Comparison of ENCODE assay signal across 14 cellular contexts in the genomic region with DNA sequence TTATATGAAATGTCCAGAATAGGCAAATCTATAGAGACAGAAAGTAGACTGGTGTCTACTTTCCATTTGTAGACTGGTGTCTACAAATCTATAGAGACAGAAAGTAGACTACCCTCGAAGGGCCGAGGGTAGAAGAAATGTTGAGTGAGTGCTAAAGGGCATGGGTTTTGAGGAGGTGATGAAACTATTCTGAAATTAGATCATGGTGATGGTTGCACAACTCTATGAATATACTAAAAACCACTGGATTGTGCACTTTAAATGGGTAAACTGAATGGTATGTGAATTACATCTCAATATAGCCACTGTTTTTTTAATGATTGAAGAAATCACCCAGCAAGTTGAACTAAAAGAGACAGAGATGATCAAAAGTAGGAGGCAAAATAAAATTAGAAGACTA. TPM values are rescaled to one million over a fixed set of nuclear protein-coding genes. Genes with fewer than 3 reads are reported as not detected.
DNase-seq lines count a peak whose midpoint lies in the region; ATAC-seq and TF ChIP-seq lines count a peak whose summit lies in the region.
"Had no signal": no experiment of that assay in that cellular context is flagged by ENCODE, and none has a peak within 500 bp of the region (broad histone marks: within the 10 kb centered on the region; RNA-seq: fewer than 3 reads in every experiment).

No MANE protein-coding gene starts in this region.

- H3K4me3 ChIP-seq in fibroblast of pulmonary artery (replicated peaks; ENCODE audit: low read depth, low read length): no peak overlapping the region
- H3K4me3 ChIP-seq in WERI-Rb-1 (ENCODE audit: low read depth, low read length): no peak overlapping the region
- H3K4me3 ChIP-seq in OCI-LY7 (ENCODE audit: low read depth, low read length, poor library complexity, severe bottlenecking): no peak overlapping the region
- no peak overlapping the region for H3K4me3 ChIP-seq in H7 (ENCODE audit: insufficient read depth, low read depth, low read length)
- H3K4me3 ChIP-seq: BLaER1 treated with 17β-estradiol and CSF1 and Interleukin-3, amounts not matched to agents 10 nM and 100 nM; Peyer's patch; thoracic aorta had no signal

- H3K27me3 Mint-ChIP-seq in natural killer cell treated with Interleukin-12 subunit alpha and Interleukin-12 subunit beta and Interleukin-15 and Interleukin-18, amount 100 ng/mL, for 72 hours: no peaks in the 10 kb centered on the region
- H3K27me3 Mint-ChIP-seq in natural killer cell (ENCODE audit: low read depth in 2 of 2): no peaks in the 10 kb centered on the region

- POLR2A ChIA-PET in OCI-LY7 (lab: Charles Lee): no interaction called here

- H2AFZ ChIP-seq in OCI-LY7 (ENCODE audit: low read length): no peak overlapping the region

- BruUV-seq in OCI-LY7 (replicated peaks; lab: Mats Ljungman, UMichigan): no TSS peak

- H3K27ac ChIP-seq in WERI-Rb-1 (no peak overlapping the region), OCI-LY7 (ENCODE audit: low read depth, low read length, poor library complexity, severe bottlenecking) (no peak overlapping the region)
- H3K27ac ChIP-seq: Peyer's patch, thoracic aorta had no signal

- H3K9me3 Mint-ChIP-seq in natural killer cell treated with Interleukin-12 subunit alpha and Interleukin-12 subunit beta and Interleukin-15 and Interleukin-18, amount 100 ng/mL, for 72 hours: no peaks in the 10 kb centered on the region
- no peaks in the 10 kb centered on the region for H3K9me3 Mint-ChIP-seq in natural killer cell

- H3K4me2 ChIP-seq in OCI-LY7 (ENCODE audit: low read length): no peak overlapping the region

- peaks cover 7 to 12% of the 10 kb centered on the region in 2 donors for H3K4me1 Mint-ChIP-seq in natural killer cell treated with Interleukin-12 subunit alpha and Interleukin-12 subunit beta and Interleukin-15 and Interleukin-18, amount 100 ng/mL, for 72 hours (ENCODE audit: low read depth in 2 of 2)
- H3K4me1 Mint-ChIP-seq in natural killer cell: no peaks in the 10 kb centered on the region

- H3K9me3 ChIP-seq in WERI-Rb-1 (ENCODE audit: severe bottlenecking) (no peaks in the 10 kb centered on the region), OCI-LY7 (ENCODE audit: low read length) (no peaks in the 10 kb centered on the region)
- H3K9me3 ChIP-seq: BLaER1 treated with 17β-estradiol and CSF1 and Interleukin-3, amounts not matched to agents 10 nM and 100 nM; Peyer's patch; thoracic aorta had no signal

- peaks cover 10% of the 10 kb centered on the region for H3K36me3 Mint-ChIP-seq in natural killer cell treated with Interleukin-12 subunit alpha and Interleukin-12 subunit beta and Interleukin-15 and Interleukin-18, amount 100 ng/mL, for 72 hours
- no peaks in the 10 kb centered on the region for H3K36me3 Mint-ChIP-seq in natural killer cell

- no peaks in the 10 kb centered on the region for H4K20me1 ChIP-seq in OCI-LY7 (ENCODE audit: insufficient read depth, low read length)
- H4K20me1 ChIP-seq: BLaER1 treated with 17β-estradiol and CSF1 and Interleukin-3, amounts not matched to agents 10 nM and 100 nM had no signal

- intact Hi-C loops in natural killer cell (cut with micrococcal nuclease) (no loop called here), OCI-LY7 (cut with micrococcal nuclease; ENCODE audit: unreplicated experiment) (no loop called here)

- in situ Hi-C loops in G401 (cut with HindIII; ENCODE audit: low sequenced_read_pairs): no loop called here

- peak overlapping the region; percentile 35 for H3K4me3 Mint-ChIP-seq in natural killer cell treated with Interleukin-12 subunit alpha and Interleukin-12 subunit beta and Interleukin-15 and Interleukin-18, amount 100 ng/mL, for 72 hours
- H3K4me3 Mint-ChIP-seq in natural killer cell: no peak overlapping the region

- CTCF ChIA-PET in OCI-LY7 (lab: Charles Lee; ENCODE audit: unreplicated experiment): no interaction called here

- no peaks in the 10 kb centered on the region for H3K9me2 ChIP-seq in OCI-LY7 (ENCODE audit: insufficient read depth, low read length)

- ATAC-seq in natural killer cell treated with Interleukin-12 subunit alpha and Interleukin-12 subunit beta and Interleukin-15 and Interleukin-18, amount 100 ng/mL, for 72 hours: peak in 1 of 2 donors; percentile 55
- no peak for ATAC-seq in natural killer cell

- no peaks in the 10 kb centered on the region for H3K79me2 ChIP-seq in OCI-LY7 (ENCODE audit: insufficient read depth, low read depth, low read length)

- H3K4me1 ChIP-seq in OCI-LY7 (ENCODE audit: insufficient read depth, low read length, poor library complexity, severe bottlenecking): no peaks in the 10 kb centered on the region
- H3K4me1 ChIP-seq: Peyer's patch had no signal

- H3K27me3 ChIP-seq in WERI-Rb-1 (ENCODE audit: insufficient read depth, low read depth, severe bottlenecking) (no peaks in the 10 kb centered on the region), H7 (ENCODE audit: control insufficient read depth, insufficient read depth, low read length) (no peaks in the 10 kb centered on the region)
- H3K27me3 ChIP-seq: BLaER1 treated with 17β-estradiol and CSF1 and Interleukin-3, amounts not matched to agents 10 nM and 100 nM; Peyer's patch had no signal

- peak overlapping the region; percentile 27 to 57 for H3K27ac Mint-ChIP-seq in natural killer cell treated with Interleukin-12 subunit alpha and Interleukin-12 subunit beta and Interleukin-15 and Interleukin-18, amount 100 ng/mL, for 72 hours
- H3K27ac Mint-ChIP-seq in natural killer cell: no peak overlapping the region

- H3K36me3 ChIP-seq in WERI-Rb-1 (peaks cover 70% of the 10 kb centered on the region), OCI-LY7 (ENCODE audit: insufficient read depth, low read length) (peaks cover 92% of the 10 kb centered on the region), H7 (replicated peaks; ENCODE audit: control insufficient read depth, insufficient read depth, low read length) (peaks cover 13% of the 10 kb centered on the region)

- DNase-seq in natural killer cell treated with Interleukin-12 subunit alpha and Interleukin-12 subunit beta and Interleukin-15 and Interleukin-18, amount 100 ng/mL, for 72 hours (ENCODE audit: low spot score): no peak
- DNase-seq in natural killer cell (no peak), SIG-M5 treated with dmso at 0.1 percent for 504 hours (lab: John Stamatoyannopoulos, UW; ENCODE audit: unreplicated experiment) (peak; percentile 73), fibroblast of pulmonary artery (ENCODE audit: low read depth) (peak; percentile 85), WERI-Rb-1 (no peak), OCI-LY7 (ENCODE audit: low spot score) (no peak), H7 (no peak), G401 (ENCODE audit: low spot score) (no peak)
- DNase-seq: cerebellar nuclear complex, GDM1, NCI-H2081, Peyer's patch had no signal

- no peak for TF ChIP-seq CTCF in natural killer cell (IDR thresholded peaks at IDR 0.05)
- no peak for TF ChIP-seq CTCF in fibroblast of pulmonary artery (IDR thresholded peaks at IDR 0.05; ENCODE audit: low read length, missing control alignments)
- no peak for TF ChIP-seq CTCF in WERI-Rb-1 (IDR thresholded peaks at IDR 0.05; ENCODE audit: low read depth, low read length)
- TF ChIP-seq CTCF in OCI-LY7 (conservative IDR thresholded peaks at IDR 0.05; ENCODE audit: low read length): no peak

RNA-seq across cellular contexts. Expression of a gene that starts 27.9 kb away (rescaled TPM):
- total RNA-seq in natural killer cell treated with Interleukin-12 subunit alpha and Interleukin-12 subunit beta and Interleukin-15 and Interleukin-18, amount 100 ng/mL, for 72 hours: 10 to 100 TPM; 27.8 to 46.7 TPM
- 10 to 100 TPM; 27.9 to 32.9 (median 31.5) TPM for total RNA-seq in natural killer cell
- 69.3 and 88.1 TPM in 2 replicates for total RNA-seq in OCI-LY7 (2014; rRNA removed; shearing (Covaris generic))
- 51.8 and 55.1 TPM in 2 replicates for total RNA-seq in OCI-LY7 (2022)
- 36.6 and 43.5 TPM in 2 replicates for total RNA-seq in H7 (2014; rRNA removed; shearing (Covaris generic))
- 79.1 and 84.7 TPM in 2 replicates for total RNA-seq in G401 (2014; rRNA removed; shearing (Covaris generic))

RNA-seq across cellular contexts. Expression of a gene that starts 52.3 kb away (rescaled TPM):
- 1 to 10 TPM in 1 of 2 donors, under 1 TPM in 1; 0.24 to 1.2 TPM for total RNA-seq in natural killer cell treated with Interleukin-12 subunit alpha and Interleukin-12 subunit beta and Interleukin-15 and Interleukin-18, amount 100 ng/mL, for 72 hours
- 1 to 10 TPM in 1 of 3 donors, under 1 TPM in 2; 0.72 to 2.2 (median 0.98) TPM for total RNA-seq in natural killer cell
- total RNA-seq in OCI-LY7 (2014; rRNA removed; shearing (Covaris generic)): 3.8 and 4.0 TPM in 2 replicates
- 2.7 and 3.3 TPM in 2 replicates for total RNA-seq in OCI-LY7 (2022)
- 0.67 and 1.8 TPM in 2 replicates for total RNA-seq in H7 (2014; rRNA removed; shearing (Covaris generic))
- total RNA-seq in G401 (2014; rRNA removed; shearing (Covaris generic)): 10.0 and 16.4 TPM in 2 replicates

Comparison
In these comparisons a context has a peak if more than half of its experiments do, and no peak if none do; other contexts are left out.
1. H3K27ac Mint-ChIP-seq: peak in natural killer cell treated with Interleukin-12 subunit alpha and Interleukin-12 subunit beta and Interleukin-15 and Interleukin-18, amount 100 ng/mL, for 72 hours (2 of 2); none in natural killer cell (0 of 2).
2. DNase-seq: peak in SIG-M5 treated with dmso at 0.1 percent for 504 hours (single experiment) and fibroblast of pulmonary artery (single experiment); none in natural killer cell treated with Interleukin-12 subunit alpha and Interleukin-12 subunit beta and Interleukin-15 and Interleukin-18, amount 100 ng/mL, for 72 hours (single experiment), natural killer cell (single experiment), WERI-Rb-1 (single experiment), OCI-LY7 (single experiment), H7 (single experiment) and G401 (single experiment).